Comparison of ENCODE assay signal across 7 cellular contexts in genomic region chr14:81716953-81717352, GRCh38.
"Had no signal": no experiment of that assay in that cellular context is flagged by ENCODE, and none has a peak within 500 bp of the region (broad histone marks: within the 10 kb centered on the region; RNA-seq: fewer than 3 reads in every experiment).

No MANE protein-coding gene starts in this region.

- H3K4me3 ChIP-seq: GM23338 had no signal

- H3K4me3 Mint-ChIP-seq: GM23338, H9, IgD-negative memory B cell had no signal

- ATAC-seq: GM23338 had no signal

- H3K27ac Mint-ChIP-seq: GM23338, H9, IgD-negative memory B cell had no signal

- H3K4me2 ChIP-seq: GM23338 had no signal

- H2AFZ ChIP-seq: GM23338 had no signal

- H3K36me3 Mint-ChIP-seq: IgD-negative memory B cell had no signal

- FAIRE-seq: H1, H54, HTR-8/SVneo had no signal

- H3K4me1 Mint-ChIP-seq: GM23338, IgD-negative memory B cell had no signal

- DNase-seq: H9, HCEC 1CT had no signal
